ENCODE assay signal across 9 cellular contexts in genomic region chr1:118184737-118185082, GRCh38. TPM values are rescaled to one million over a fixed set of nuclear protein-coding genes. Genes with fewer than 3 reads are reported as not detected.
A peak's percentile ranks its signal among the peaks of the same experiment; 100 is the strongest.
DNase-seq lines count a peak whose midpoint lies in the region; ATAC-seq, FAIRE-seq and TF ChIP-seq lines count a peak whose summit lies in the region.
"Had no signal": no experiment of that assay in that cellular context is flagged by ENCODE, and none has a peak within 500 bp of the region (broad histone marks: within the 10 kb centered on the region; RNA-seq: fewer than 3 reads in every experiment).

No MANE protein-coding gene starts in this region.

- no peaks in the 10 kb centered on the region for H4K20me1 ChIP-seq in H1 (replicated peaks in 1 of 2; ENCODE audit: control insufficient read depth in 1 of 2, insufficient read depth in 2 of 2, low read length in 2 of 2)

- no peak overlapping the region for H3K56ac ChIP-seq in H1 (replicated peaks; ENCODE audit: insufficient read length, low read depth, low read length)

- TF ChIP-seq POLR2A in H1 (IDR thresholded peaks at IDR 0.05; ENCODE audit: control extremely low read depth in 1 of 2, low read depth in 2 of 2, low read length in 2 of 2) = 0 out of 3 replicates have a peak, but pooled peaks of 1 of the 2 experiments have one; percentile 9
- no peak for TF ChIP-seq POLR2A in vagina (IDR thresholded peaks at IDR 0.05)

- peak overlapping the region; percentile 68 to 75 for H3K4me2 ChIP-seq in H1 (ENCODE audit: insufficient read depth in 1 of 2, low read depth in 2 of 2, low read length in 2 of 2)

- H3K23ac ChIP-seq in H1 (ENCODE audit: insufficient read length) = no peak overlapping the region

- H2BK12ac ChIP-seq in H1 (ENCODE audit: low read depth, low read length) = peak overlapping the region; percentile 52; the same call in 1 of the 2 replicates

- H2AK5ac ChIP-seq in H1 (ENCODE audit: low read depth, low read length) = no peak overlapping the region

- H2BK20ac ChIP-seq in H1 (ENCODE audit: low read length) = no peak overlapping the region

- no peak overlapping the region for H3K14ac ChIP-seq in H1 (ENCODE audit: insufficient read length)

- H3K23me2 ChIP-seq in H1 (ENCODE audit: low read depth, low read length) = 0 out of 2 replicates have a peak, but pooled peaks cover 2% of the 10 kb centered on the region

- DNase-seq in left cardiac atrium (no peak), left ventricle myocardium superior (no peak), H1 (ENCODE audit: low read depth in 1 of 2, low spot score in 2 of 2) (no peak), mucosa of descending colon (no peak), vagina (ENCODE audit: extremely low spot score in 2 of 2) (no peak), OCI-M2 (lab: John Stamatoyannopoulos, UW; ENCODE audit: unreplicated experiment) (no peak), NCI-H510A (lab: John Stamatoyannopoulos, UW) (no peak)

- H3K27ac ChIP-seq in H1 (ENCODE audit: low read depth, low read length) (no peak overlapping the region), vagina (no peak overlapping the region)
- H3K27ac ChIP-seq: C4-2B had no signal

- H3K27me3 ChIP-seq in H1 (replicated peaks in 1 of 4; ENCODE audit: control insufficient read depth in 3 of 4, extremely low read depth in 1 of 4, insufficient read depth in 3 of 4, low read length in 3 of 4) (no peaks in the 10 kb centered on the region), vagina (no peaks in the 10 kb centered on the region)

- no peaks in the 10 kb centered on the region for H3K79me2 ChIP-seq in H1 (ENCODE audit: control insufficient read depth in 1 of 2, insufficient read depth in 2 of 2, low read length in 2 of 2)

- H2BK15ac ChIP-seq in H1 (ENCODE audit: low read length) = no peak overlapping the region

- no peaks in the 10 kb centered on the region for H3K9me3 ChIP-seq in H1 (ENCODE audit: insufficient read depth in 2 of 2, low read depth in 1 of 2, low read length in 1 of 2)
- H3K9me3 ChIP-seq in mucosa of descending colon = no peaks in the 10 kb centered on the region
- no peaks in the 10 kb centered on the region for H3K9me3 ChIP-seq in vagina

- no peak overlapping the region for H2BK5ac ChIP-seq in H1 (ENCODE audit: low read depth, low read length)

- CTCF ChIA-PET in H1 (lab: Charles Lee; ENCODE audit: partially characterized antibody) = interaction anchor here (1.2 to 2.2 kb wide), 4 partner anchors 9 to 111 kb away, joined by 3 to 6 read pairs (median 4); no protein-coding TSS in a partner anchor

- no peak for TF ChIP-seq EP300 in H1 (IDR thresholded peaks at IDR 0.05; ENCODE audit: borderline replicate concordance in 1 of 2, low read depth in 2 of 2, low read length in 2 of 2)

- TF ChIP-seq CTCF in H1 (IDR thresholded peaks at IDR 0.05; ENCODE audit: control extremely low read depth in 1 of 3, insufficient read depth in 1 of 3, low read depth in 1 of 3, low read length in 3 of 3) (no peak), mucosa of descending colon (IDR thresholded peaks at IDR 0.05) (no peak), vagina (IDR thresholded peaks at IDR 0.05) (no peak)

- POLR2A ChIA-PET in H1 (lab: Charles Lee; ENCODE audit: partially characterized antibody) = interaction anchor here (1.6 kb wide), 1 partner anchor 12 kb away, joined by 3 read pairs; no protein-coding TSS in a partner anchor

- no peak overlapping the region for H4K5ac ChIP-seq in H1 (ENCODE audit: insufficient read length, low read depth, low read length)

- no peak for TF ChIP-seq RAD21 in H1 (IDR thresholded peaks at IDR 0.05 in 1 of 2, conservative IDR thresholded peaks at IDR 0.05 in 1 of 2; ENCODE audit: low read depth in 2 of 2, low read length in 2 of 2)

- peak overlapping the region; percentile 77 for H4K8ac ChIP-seq in H1 (ENCODE audit: extremely low read depth, insufficient read depth, low read length)

- H3K4me1 ChIP-seq in H1 (replicated peaks in 1 of 4; ENCODE audit: control insufficient read depth in 3 of 4, insufficient read depth in 4 of 4, low read length in 3 of 4) = peaks cover 0 to 3% (median 0%) of the 10 kb centered on the region in 4 experiments; a peak in 4 of 7 replicates
- H3K4me1 ChIP-seq in mucosa of descending colon (ENCODE audit: low read depth) = no peaks in the 10 kb centered on the region
- H3K4me1 ChIP-seq in vagina = peaks cover 7% of the 10 kb centered on the region

- H3K9ac ChIP-seq in H1 (replicated peaks in 1 of 4; ENCODE audit: extremely low read depth in 1 of 4, low read depth in 3 of 4, low read length in 3 of 4) = peak overlapping the region in 2 of 4 experiments; percentile 69; a peak in 2 of 7 replicates

- intact Hi-C loops in left cardiac atrium (cut with DNase I) = no loop called here
- intact Hi-C loops in left ventricle myocardium superior (cut with micrococcal nuclease) = no loop called here
- intact Hi-C loops in mucosa of descending colon (cut with DNase I, micrococcal nuclease) = no loop called here
- intact Hi-C loops in vagina (cut with DNase I) = no loop called here

- ATAC-seq in left cardiac atrium (peak; percentile 27 to 55), left ventricle myocardium superior (no peak), mucosa of descending colon (peak; percentile 21), HG03135 (IDR thresholded peaks at IDR 0.05; ENCODE audit: unreplicated experiment) (no peak)

- H3K79me1 ChIP-seq in H1 (ENCODE audit: low read depth, low read length) = no peaks in the 10 kb centered on the region

- no peak overlapping the region for H4K91ac ChIP-seq in H1 (replicated peaks; ENCODE audit: insufficient read length, low read length)

- 0 out of 2 replicates have a peak overlapping the region, but pooled peaks have one; percentile 38 for H3K18ac ChIP-seq in H1 (ENCODE audit: extremely low read depth, low read length)

- H3K36me3 ChIP-seq in H1 (ENCODE audit: control insufficient read depth in 2 of 4, insufficient read depth in 4 of 4, low read length in 3 of 4) (no peaks in the 10 kb centered on the region), mucosa of descending colon (ENCODE audit: low read depth) (no peaks in the 10 kb centered on the region), vagina (no peaks in the 10 kb centered on the region)

- H3K4ac ChIP-seq in H1 (replicated peaks; ENCODE audit: insufficient read length, low read depth, low read length) = no peak overlapping the region

- no peak overlapping the region for H2BK120ac ChIP-seq in H1 (replicated peaks; ENCODE audit: low read depth, low read length)

- no peak for FAIRE-seq in H1 (lab: Jason Lieb, UNC)

- H2AFZ ChIP-seq in H1 (ENCODE audit: low read length) = peak overlapping the region; percentile 95

- peak overlapping the region; percentile 61 to 82 (median 72); a peak in 7 of 8 replicates for H3K4me3 ChIP-seq in H1 (ENCODE audit: extremely low read depth in 1 of 4, insufficient read depth in 2 of 4, low read depth in 3 of 4, low read length in 4 of 4)
- no peak overlapping the region for H3K4me3 ChIP-seq in mucosa of descending colon
- peak overlapping the region; percentile 24 to 30 for H3K4me3 ChIP-seq in vagina

- 52% methylated on average over 7 of the region's 11 CpGs; no CpG with 5 or more reads in 1 of the 2 experiments for WGBS in H1 (ENCODE audit: extremely low coverage in 1 of 2, insufficient coverage in 1 of 2, insufficient read length in 1 of 2, insufficient replicate concordance in 2 of 2, low coverage in 1 of 2, low lambda C conversion rate in 2 of 2, missing lambda C conversion rate in 1 of 2), 2 experiments

TF ChIP-seq in H1, 55 proteins besides CTCF, POLR2A, EP300 and RAD21:
- TF ChIP-seq KDM4A (IDR thresholded peaks at IDR 0.05; ENCODE audit: low read depth, low read length, severe bottlenecking) (peak; percentile 68), RBBP5 (IDR thresholded peaks at IDR 0.05; ENCODE audit: borderline replicate concordance, low read depth, low read length) (no peak), KDM1A (IDR thresholded peaks at IDR 0.05; ENCODE audit: borderline replicate concordance, low read length) (no peak)

RNA-seq across cellular contexts. Expression of gene SPAG17, which starts 0.3 kb away (rescaled TPM):
- total RNA-seq in left cardiac atrium (under 1 TPM in 1 of 2 donors, not detected in 1; 0.35 TPM), left ventricle myocardium superior (not detected), mucosa of descending colon (not detected), vagina (10.1 TPM)
- total RNA-seq in H1 (2021; fragmentation: NEBNext Ultra II Directional; extraction: Animal tissue kit (Norgen Biotek cat#: 25700)) = 0.56 and 0.67 TPM in 2 replicates
- polyA plus RNA-seq in H1 (2011; rRNA removed) = 0.20 and 0.62 TPM in 2 replicates
- 0.25 TPM for polyA plus RNA-seq in H1 (2011; cell fraction: cytosol; rRNA removed)
- polyA plus RNA-seq in H1 (2011; cell fraction: nucleus; rRNA removed) = 2.4 TPM
- 0.51 to 0.94 TPM (median 0.79 TPM) in 4 replicates for polyA plus RNA-seq in H1 (2012, experiment 1 of 2)
- not detected for polyA plus RNA-seq in H1 (2012, experiment 2 of 2)
- 0.91 TPM for polyA plus RNA-seq in H1 (2013, experiment 1 of 2)
- 0.87 TPM for polyA plus RNA-seq in H1 (2013, experiment 2 of 2)
- polyA minus RNA-seq in H1 (2011; rRNA and poly(A)+ RNA removed) = 0.05 and 3.5 TPM in 2 replicates
- not detected for polyA minus RNA-seq in H1 (2011; cell fraction: cytosol; rRNA and poly(A)+ RNA removed)
- polyA minus RNA-seq in H1 (2011; cell fraction: nucleus; rRNA and poly(A)+ RNA removed) = 5.0 TPM

Comparison
In these comparisons a context has a peak if more than half of its experiments do, and no peak if none do; other contexts are left out.
1. ATAC-seq: peak in left cardiac atrium (2 of 2) and mucosa of descending colon (single experiment); none in left ventricle myocardium superior (single experiment) and HG03135 (single experiment).